ENCODE assay signal across 16 cellular contexts in genomic region chr14:66111891-66112290, GRCh38.
DNase-seq lines count a peak whose midpoint lies in the region; ATAC-seq, FAIRE-seq and TF ChIP-seq lines count a peak whose summit lies in the region.
"Had no signal": no experiment of that assay in that cellular context is flagged by ENCODE, and none has a peak within 500 bp of the region (broad histone marks: within the 10 kb centered on the region; RNA-seq: fewer than 3 reads in every experiment).

No MANE protein-coding gene starts in this region.

- H2AFZ ChIP-seq in PC-3 (ENCODE audit: low read length) (no peak overlapping the region), keratinocyte (ENCODE audit: control insufficient read depth, low read length) (peak overlapping the region; percentile 44)

- no peaks in the 10 kb centered on the region for H3K79me2 ChIP-seq in PC-3 (ENCODE audit: low read length)
- H3K79me2 ChIP-seq in keratinocyte (ENCODE audit: control insufficient read depth, insufficient read depth, low read length): no peaks in the 10 kb centered on the region

- FAIRE-seq in keratinocyte (lab: Jason Lieb, UNC): peak; percentile 63
- FAIRE-seq: A549, H54 had no signal

- H3K4me1 ChIP-seq in PC-3 (ENCODE audit: insufficient read depth, low read length) (0 out of 2 replicates have a peak, but pooled peaks cover 1% of the 10 kb centered on the region), keratinocyte (ENCODE audit: control insufficient read depth, extremely low read depth, insufficient read depth, low read length) (peaks cover 5% of the 10 kb centered on the region)
- H3K4me1 ChIP-seq: A549, BLaER1, Caco-2 had no signal

- no peaks in the 10 kb centered on the region for H4K20me1 ChIP-seq in PC-3 (ENCODE audit: low read length)
- H4K20me1 ChIP-seq in keratinocyte (ENCODE audit: control insufficient read depth, extremely low read depth, insufficient read depth, low read length): no peaks in the 10 kb centered on the region
- H4K20me1 ChIP-seq: BLaER1 had no signal

- no peak overlapping the region for H3K27ac ChIP-seq in PC-3 (ENCODE audit: low read length)
- no peak overlapping the region for H3K27ac ChIP-seq in keratinocyte (ENCODE audit: control insufficient read depth, insufficient read depth, low read length)
- H3K27ac ChIP-seq: A549, BLaER1 had no signal

- H3K4me2 ChIP-seq in PC-3 (ENCODE audit: low read length) (no peak overlapping the region), keratinocyte (ENCODE audit: control insufficient read depth, extremely low read depth, insufficient read depth, low read depth, low read length) (no peak overlapping the region)
- H3K4me2 ChIP-seq: A549, BLaER1 had no signal

- dilution Hi-C loops in keratinocyte (cut with MboI; ENCODE audit: extremely low pct_ligation_motif_present, low sequenced_read_pairs): no loop called here

- intact Hi-C loops in PC-3 (cut with micrococcal nuclease): no loop called here

- H3K9me2 ChIP-seq in PC-3 (replicated peaks; ENCODE audit: low read length): no peaks in the 10 kb centered on the region

- DNase-seq in Daoy (ENCODE audit: low read depth) (peak; percentile 17), PC-3 (peak; percentile 22), keratinocyte (ENCODE audit: low read depth, low spot score) (peak; percentile 25), NCI-H82 (lab: John Stamatoyannopoulos, UW) (no peak), cerebellar cortex (ENCODE audit: low spot score) (no peak)
- DNase-seq in stimulated activated CD4-positive, alpha-beta T cell treated with anti-CD3 and anti-CD28 coated beads, Interleukin-4, amount 100 ng/mL, for 4 hours: no peak
- DNase-seq: Caco-2; CD8-positive, alpha-beta memory T cell; DND-41; GF-D8; IMR-90 had no signal

- POLR2A ChIA-PET in PC-3 (lab: Charles Lee; ENCODE audit: unreplicated experiment): no interaction called here

- no peaks in the 10 kb centered on the region for H3F3A ChIP-seq in PC-3 (ENCODE audit: low read length, unreplicated experiment)

- H3K9me3 ChIP-seq in PC-3 (ENCODE audit: low read length) (no peaks in the 10 kb centered on the region), keratinocyte (ENCODE audit: control insufficient read depth, low read depth, low read length) (no peaks in the 10 kb centered on the region)
- H3K9me3 ChIP-seq: A549, BLaER1, Caco-2 had no signal

- BruUV-seq in PC-3 (replicated peaks; lab: Mats Ljungman, UMichigan): no TSS peak

- no peaks in the 10 kb centered on the region for H3K9me1 ChIP-seq in keratinocyte (ENCODE audit: control insufficient read depth, extremely low read depth, insufficient read depth, low read length)

- no peak for ATAC-seq in PC-3
- ATAC-seq in HG03469 (IDR thresholded peaks at IDR 0.05; ENCODE audit: unreplicated experiment): no peak
- ATAC-seq: A549, HCT116 had no signal

- peaks cover 23% of the 10 kb centered on the region for H3K27me3 ChIP-seq in PC-3 (ENCODE audit: low read length)
- H3K27me3 ChIP-seq in keratinocyte (ENCODE audit: control insufficient read depth, extremely low read depth, insufficient read depth, low read length): no peaks in the 10 kb centered on the region
- H3K27me3 ChIP-seq: BLaER1 had no signal

- no peak overlapping the region for H3K9ac ChIP-seq in PC-3 (ENCODE audit: low read length)
- no peak overlapping the region for H3K9ac ChIP-seq in keratinocyte (ENCODE audit: control insufficient read depth, extremely low read depth, insufficient read depth, low read length)
- H3K9ac ChIP-seq: BLaER1 had no signal

- H3K4me3 ChIP-seq in PC-3 (ENCODE audit: low read length): no peak overlapping the region
- no peak overlapping the region for H3K4me3 ChIP-seq in keratinocyte (ENCODE audit: control insufficient read depth in 2 of 3, extremely low read depth in 1 of 3, insufficient read depth in 2 of 3, low read depth in 1 of 3, low read length in 3 of 3)
- H3K4me3 ChIP-seq: A549, BLaER1 had no signal

- CTCF ChIA-PET in PC-3 (lab: Charles Lee): no interaction called here

- TF ChIP-seq CTCF in PC-3 (conservative IDR thresholded peaks at IDR 0.05; ENCODE audit: low read depth, low read length) (no peak), keratinocyte (optimal IDR thresholded peaks at IDR 0.05 in 1 of 3, IDR thresholded peaks at IDR 0.05 in 1 of 3, conservative IDR thresholded peaks at IDR 0.05 in 1 of 3; ENCODE audit: extremely low read depth in 1 of 3, insufficient read depth in 2 of 3, low read length in 3 of 3) (no peak)

- H3K36me3 ChIP-seq in PC-3 (ENCODE audit: low read depth, low read length) (no peaks in the 10 kb centered on the region), keratinocyte (ENCODE audit: control insufficient read depth in 2 of 2, extremely low read depth in 1 of 2, insufficient read depth in 2 of 2, low read length in 2 of 2) (no peaks in the 10 kb centered on the region)
- H3K36me3 ChIP-seq: BLaER1 had no signal

Comparison
In these comparisons a context has a peak if more than half of its experiments do, and no peak if none do; other contexts are left out.
1. DNase-seq: peak in Daoy (single experiment), PC-3 (single experiment) and keratinocyte (single experiment); none in NCI-H82 (single experiment), cerebellar cortex (single experiment) and stimulated activated CD4-positive, alpha-beta T cell treated with anti-CD3 and anti-CD28 coated beads, Interleukin-4, amount 100 ng/mL, for 4 hours (0 of 2).